Comparison of ENCODE assay signal across 2 cellular contexts in genomic region chr14:104473649-104474574, GRCh38.
TF ChIP-seq lines count a peak whose summit lies in the region.

No MANE protein-coding gene starts in this region.

TF ChIP-seq in HepG2, 621 proteins besides CTCF, POLR2A, EP300 and RAD21 (continued from another document):
- no peak for TF ChIP-seq ZNF280B (CRISPR knock-in tag; IDR thresholded peaks at IDR 0.05; ENCODE audit: borderline replicate concordance)
- TF ChIP-seq ZBTB8A (CRISPR knock-in tag; IDR thresholded peaks at IDR 0.05; ENCODE audit: borderline replicate concordance, low read depth): no peak
- TF ChIP-seq JUN (CRISPR knock-in tag; IDR thresholded peaks at IDR 0.05): no peak
- no peak for TF ChIP-seq PAWR (CRISPR knock-in tag; IDR thresholded peaks at IDR 0.05; ENCODE audit: borderline replicate concordance)
- TF ChIP-seq SCMH1 (CRISPR knock-in tag; IDR thresholded peaks at IDR 0.05; ENCODE audit: borderline replicate concordance): no peak
- TF ChIP-seq SSRP1 (CRISPR knock-in tag; IDR thresholded peaks at IDR 0.05): no peak
- TF ChIP-seq ZNF747 (CRISPR knock-in tag; IDR thresholded peaks at IDR 0.05; ENCODE audit: borderline replicate concordance): no peak
- no peak for TF ChIP-seq ZNF781 (CRISPR knock-in tag; IDR thresholded peaks at IDR 0.05; ENCODE audit: borderline replicate concordance, not compliant biosample characterization)
- no peak for TF ChIP-seq GZF1 (CRISPR knock-in tag; IDR thresholded peaks at IDR 0.05)
- TF ChIP-seq ZNF564 (CRISPR knock-in tag; IDR thresholded peaks at IDR 0.05): no peak
- no peak for TF ChIP-seq FIP1L1 (IDR thresholded peaks at IDR 0.05; ENCODE audit: borderline replicate concordance, insufficient read depth, low read depth, low read length)
- TF ChIP-seq, protein P1, sequence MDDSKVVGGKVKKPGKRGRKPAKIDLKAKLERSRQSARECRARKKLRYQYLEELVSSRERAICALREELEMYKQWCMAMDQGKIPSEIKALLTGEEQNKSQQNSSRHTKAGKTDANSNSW (CRISPR knock-in tag; IDR thresholded peaks at IDR 0.05; ENCODE audit: borderline replicate concordance): no peak
- no peak for TF ChIP-seq MLLT10 (CRISPR knock-in tag; IDR thresholded peaks at IDR 0.05)
- TF ChIP-seq, protein P2, sequence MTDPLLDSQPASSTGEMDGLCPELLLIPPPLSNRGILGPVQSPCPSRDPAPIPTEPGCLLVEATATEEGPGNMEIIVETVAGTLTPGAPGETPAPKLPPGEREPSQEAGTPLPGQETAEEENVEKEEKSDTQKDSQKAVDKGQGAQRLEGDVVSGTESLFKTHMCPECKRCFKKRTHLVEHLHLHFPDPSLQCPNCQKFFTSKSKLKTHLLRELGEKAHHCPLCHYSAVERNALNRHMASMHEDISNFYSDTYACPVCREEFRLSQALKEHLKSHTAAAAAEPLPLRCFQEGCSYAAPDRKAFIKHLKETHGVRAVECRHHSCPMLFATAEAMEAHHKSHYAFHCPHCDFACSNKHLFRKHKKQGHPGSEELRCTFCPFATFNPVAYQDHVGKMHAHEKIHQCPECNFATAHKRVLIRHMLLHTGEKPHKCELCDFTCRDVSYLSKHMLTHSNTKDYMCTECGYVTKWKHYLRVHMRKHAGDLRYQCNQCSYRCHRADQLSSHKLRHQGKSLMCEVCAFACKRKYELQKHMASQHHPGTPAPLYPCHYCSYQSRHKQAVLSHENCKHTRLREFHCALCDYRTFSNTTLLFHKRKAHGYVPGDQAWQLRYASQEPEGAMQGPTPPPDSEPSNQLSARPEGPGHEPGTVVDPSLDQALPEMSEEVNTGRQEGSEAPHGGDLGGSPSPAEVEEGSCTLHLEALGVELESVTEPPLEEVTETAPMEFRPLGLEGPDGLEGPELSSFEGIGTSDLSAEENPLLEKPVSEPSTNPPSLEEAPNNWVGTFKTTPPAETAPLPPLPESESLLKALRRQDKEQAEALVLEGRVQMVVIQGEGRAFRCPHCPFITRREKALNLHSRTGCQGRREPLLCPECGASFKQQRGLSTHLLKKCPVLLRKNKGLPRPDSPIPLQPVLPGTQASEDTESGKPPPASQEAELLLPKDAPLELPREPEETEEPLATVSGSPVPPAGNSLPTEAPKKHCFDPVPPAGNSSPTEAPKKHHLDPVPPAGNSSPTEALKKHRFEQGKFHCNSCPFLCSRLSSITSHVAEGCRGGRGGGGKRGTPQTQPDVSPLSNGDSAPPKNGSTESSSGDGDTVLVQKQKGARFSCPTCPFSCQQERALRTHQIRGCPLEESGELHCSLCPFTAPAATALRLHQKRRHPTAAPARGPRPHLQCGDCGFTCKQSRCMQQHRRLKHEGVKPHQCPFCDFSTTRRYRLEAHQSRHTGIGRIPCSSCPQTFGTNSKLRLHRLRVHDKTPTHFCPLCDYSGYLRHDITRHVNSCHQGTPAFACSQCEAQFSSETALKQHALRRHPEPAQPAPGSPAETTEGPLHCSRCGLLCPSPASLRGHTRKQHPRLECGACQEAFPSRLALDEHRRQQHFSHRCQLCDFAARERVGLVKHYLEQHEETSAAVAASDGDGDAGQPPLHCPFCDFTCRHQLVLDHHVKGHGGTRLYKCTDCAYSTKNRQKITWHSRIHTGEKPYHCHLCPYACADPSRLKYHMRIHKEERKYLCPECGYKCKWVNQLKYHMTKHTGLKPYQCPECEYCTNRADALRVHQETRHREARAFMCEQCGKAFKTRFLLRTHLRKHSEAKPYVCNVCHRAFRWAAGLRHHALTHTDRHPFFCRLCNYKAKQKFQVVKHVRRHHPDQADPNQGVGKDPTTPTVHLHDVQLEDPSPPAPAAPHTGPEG (CRISPR knock-in tag; IDR thresholded peaks at IDR 0.05): no peak
- TF ChIP-seq LCORL (IDR thresholded peaks at IDR 0.05): no peak
- TF ChIP-seq LCORL (CRISPR knock-in tag; IDR thresholded peaks at IDR 0.05): no peak

TF ChIP-seq in WTC11, 78 proteins besides CTCF, POLR2A, EP300 and RAD21 (continued from another document):
- TF ChIP-seq ATF6 (CRISPR knock-in tag; IDR thresholded peaks at IDR 0.05) (no peak), FOXJ3 (CRISPR knock-in tag; IDR thresholded peaks at IDR 0.05; ENCODE audit: borderline replicate concordance) (no peak), ZNF121 (CRISPR knock-in tag; IDR thresholded peaks at IDR 0.05) (no peak), ZNF425 (CRISPR knock-in tag; conservative IDR thresholded peaks at IDR 0.05) (no peak), CBFB (CRISPR knock-in tag; IDR thresholded peaks at IDR 0.05; ENCODE audit: low read depth) (no peak), ZBTB21 (CRISPR knock-in tag; IDR thresholded peaks at IDR 0.05; ENCODE audit: borderline replicate concordance) (no peak), MLX (CRISPR knock-in tag; IDR thresholded peaks at IDR 0.05) (no peak), TP53 (CRISPR knock-in tag; IDR thresholded peaks at IDR 0.05) (no peak), IRF1 (CRISPR knock-in tag; IDR thresholded peaks at IDR 0.05) (no peak), TCF7 (CRISPR knock-in tag; IDR thresholded peaks at IDR 0.05; ENCODE audit: low read depth) (no peak)
- TF ChIP-seq, protein P3, sequence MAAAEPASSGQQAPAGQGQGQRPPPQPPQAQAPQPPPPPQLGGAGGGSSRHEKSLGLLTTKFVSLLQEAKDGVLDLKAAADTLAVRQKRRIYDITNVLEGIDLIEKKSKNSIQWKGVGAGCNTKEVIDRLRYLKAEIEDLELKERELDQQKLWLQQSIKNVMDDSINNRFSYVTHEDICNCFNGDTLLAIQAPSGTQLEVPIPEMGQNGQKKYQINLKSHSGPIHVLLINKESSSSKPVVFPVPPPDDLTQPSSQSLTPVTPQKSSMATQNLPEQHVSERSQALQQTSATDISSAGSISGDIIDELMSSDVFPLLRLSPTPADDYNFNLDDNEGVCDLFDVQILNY (CRISPR knock-in tag; IDR thresholded peaks at IDR 0.05): no peak
